In the genomic region with DNA sequence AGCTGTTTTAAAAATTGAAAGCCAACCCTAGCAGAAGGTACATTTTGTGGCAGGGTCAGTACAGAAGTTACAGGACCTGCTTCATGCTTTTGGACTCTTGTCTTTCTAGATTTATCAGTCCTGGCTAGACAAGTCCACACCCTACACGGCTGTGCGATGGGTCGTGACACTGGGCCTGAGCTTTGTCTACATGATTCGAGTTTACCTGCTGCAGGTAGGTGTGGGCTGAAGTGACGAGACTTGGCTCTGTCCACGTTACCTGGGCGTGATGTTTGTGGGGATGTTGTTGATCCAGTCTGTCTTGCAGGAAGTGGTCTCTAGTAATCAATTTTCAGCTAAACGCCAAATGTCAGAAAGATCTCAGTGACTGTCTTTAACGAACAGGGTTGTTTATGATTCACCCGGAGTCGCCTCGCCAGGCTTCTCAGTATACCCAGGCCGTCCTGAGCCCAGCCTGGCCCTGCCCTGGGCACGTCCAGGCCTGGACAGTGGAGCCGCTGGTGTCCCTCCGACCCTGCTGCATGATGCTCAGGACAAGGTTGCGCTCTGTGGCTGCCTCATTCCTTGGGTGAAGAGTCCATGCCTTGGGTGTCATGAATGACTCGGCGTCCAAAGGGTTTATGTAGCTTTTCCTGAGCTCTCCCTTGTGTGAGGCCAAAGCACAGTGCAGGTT, we compare ENCODE assay signal across 1 cellular context.
TF ChIP-seq lines count a peak whose summit lies in the region.

No MANE protein-coding gene starts in this region.

TF ChIP-seq in GM12878, 131 proteins besides CTCF, POLR2A, EP300 and RAD21:
- TF ChIP-seq, protein P1, sequence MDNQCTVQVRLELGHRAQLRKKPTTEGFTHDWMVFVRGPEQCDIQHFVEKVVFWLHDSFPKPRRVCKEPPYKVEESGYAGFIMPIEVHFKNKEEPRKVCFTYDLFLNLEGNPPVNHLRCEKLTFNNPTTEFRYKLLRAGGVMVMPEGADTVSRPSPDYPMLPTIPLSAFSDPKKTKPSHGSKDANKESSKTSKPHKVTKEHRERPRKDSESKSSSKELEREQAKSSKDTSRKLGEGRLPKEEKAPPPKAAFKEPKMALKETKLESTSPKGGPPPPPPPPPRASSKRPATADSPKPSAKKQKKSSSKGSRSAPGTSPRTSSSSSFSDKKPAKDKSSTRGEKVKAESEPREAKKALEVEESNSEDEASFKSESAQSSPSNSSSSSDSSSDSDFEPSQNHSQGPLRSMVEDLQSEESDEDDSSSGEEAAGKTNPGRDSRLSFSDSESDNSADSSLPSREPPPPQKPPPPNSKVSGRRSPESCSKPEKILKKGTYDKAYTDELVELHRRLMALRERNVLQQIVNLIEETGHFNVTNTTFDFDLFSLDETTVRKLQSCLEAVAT (IDR thresholded peaks at IDR 0.05), result no peak
- TF ChIP-seq SIX5 (IDR thresholded peaks at IDR 0.05; ENCODE audit: low read depth, low read length, severe bottlenecking) (no peak), EGR1 (IDR thresholded peaks at IDR 0.05; ENCODE audit: borderline replicate concordance in 1 of 2, low read depth in 2 of 2, low read length in 2 of 2) (no peak), HCFC1 (IDR thresholded peaks at IDR 0.05; ENCODE audit: low read length) (no peak), SP1 (IDR thresholded peaks at IDR 0.05; ENCODE audit: low read depth, low read length) (no peak), CBX3 (IDR thresholded peaks at IDR 0.05; ENCODE audit: borderline replicate concordance, low read depth) (no peak), NRF1 (conservative IDR thresholded peaks at IDR 0.05; ENCODE audit: low read depth, low read length) (no peak), HDAC6 (IDR thresholded peaks at IDR 0.05; ENCODE audit: unreplicated experiment) (no peak), TCF3 (IDR thresholded peaks at IDR 0.05; ENCODE audit: borderline replicate concordance, insufficient read depth, low read depth, low read length) (no peak), RCOR1 (conservative IDR thresholded peaks at IDR 0.05; ENCODE audit: low read depth, low read length) (no peak), TARDBP (IDR thresholded peaks at IDR 0.05; ENCODE audit: borderline replicate concordance) (no peak), STAT1 (conservative IDR thresholded peaks at IDR 0.05) (no peak)
- TF ChIP-seq, protein P2, sequence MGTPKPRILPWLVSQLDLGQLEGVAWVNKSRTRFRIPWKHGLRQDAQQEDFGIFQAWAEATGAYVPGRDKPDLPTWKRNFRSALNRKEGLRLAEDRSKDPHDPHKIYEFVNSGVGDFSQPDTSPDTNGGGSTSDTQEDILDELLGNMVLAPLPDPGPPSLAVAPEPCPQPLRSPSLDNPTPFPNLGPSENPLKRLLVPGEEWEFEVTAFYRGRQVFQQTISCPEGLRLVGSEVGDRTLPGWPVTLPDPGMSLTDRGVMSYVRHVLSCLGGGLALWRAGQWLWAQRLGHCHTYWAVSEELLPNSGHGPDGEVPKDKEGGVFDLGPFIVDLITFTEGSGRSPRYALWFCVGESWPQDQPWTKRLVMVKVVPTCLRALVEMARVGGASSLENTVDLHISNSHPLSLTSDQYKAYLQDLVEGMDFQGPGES (IDR thresholded peaks at IDR 0.05), result no peak
- TF ChIP-seq, protein P3, sequence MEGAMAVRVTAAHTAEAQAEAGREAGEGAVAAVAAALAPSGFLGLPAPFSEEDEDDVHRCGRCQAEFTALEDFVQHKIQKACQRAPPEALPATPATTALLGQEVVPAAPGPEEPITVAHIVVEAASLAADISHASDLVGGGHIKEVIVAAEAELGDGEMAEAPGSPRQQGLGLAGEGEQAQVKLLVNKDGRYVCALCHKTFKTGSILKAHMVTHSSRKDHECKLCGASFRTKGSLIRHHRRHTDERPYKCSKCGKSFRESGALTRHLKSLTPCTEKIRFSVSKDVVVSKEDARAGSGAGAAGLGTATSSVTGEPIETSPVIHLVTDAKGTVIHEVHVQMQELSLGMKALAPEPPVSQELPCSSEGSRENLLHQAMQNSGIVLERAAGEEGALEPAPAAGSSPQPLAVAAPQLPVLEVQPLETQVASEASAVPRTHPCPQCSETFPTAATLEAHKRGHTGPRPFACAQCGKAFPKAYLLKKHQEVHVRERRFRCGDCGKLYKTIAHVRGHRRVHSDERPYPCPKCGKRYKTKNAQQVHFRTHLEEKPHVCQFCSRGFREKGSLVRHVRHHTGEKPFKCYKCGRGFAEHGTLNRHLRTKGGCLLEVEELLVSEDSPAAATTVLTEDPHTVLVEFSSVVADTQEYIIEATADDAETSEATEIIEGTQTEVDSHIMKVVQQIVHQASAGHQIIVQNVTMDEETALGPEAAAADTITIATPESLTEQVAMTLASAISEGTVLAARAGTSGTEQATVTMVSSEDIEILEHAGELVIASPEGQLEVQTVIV (IDR thresholded peaks at IDR 0.05; ENCODE audit: borderline replicate concordance, partially characterized antibody), result no peak
- TF ChIP-seq, protein P4, sequence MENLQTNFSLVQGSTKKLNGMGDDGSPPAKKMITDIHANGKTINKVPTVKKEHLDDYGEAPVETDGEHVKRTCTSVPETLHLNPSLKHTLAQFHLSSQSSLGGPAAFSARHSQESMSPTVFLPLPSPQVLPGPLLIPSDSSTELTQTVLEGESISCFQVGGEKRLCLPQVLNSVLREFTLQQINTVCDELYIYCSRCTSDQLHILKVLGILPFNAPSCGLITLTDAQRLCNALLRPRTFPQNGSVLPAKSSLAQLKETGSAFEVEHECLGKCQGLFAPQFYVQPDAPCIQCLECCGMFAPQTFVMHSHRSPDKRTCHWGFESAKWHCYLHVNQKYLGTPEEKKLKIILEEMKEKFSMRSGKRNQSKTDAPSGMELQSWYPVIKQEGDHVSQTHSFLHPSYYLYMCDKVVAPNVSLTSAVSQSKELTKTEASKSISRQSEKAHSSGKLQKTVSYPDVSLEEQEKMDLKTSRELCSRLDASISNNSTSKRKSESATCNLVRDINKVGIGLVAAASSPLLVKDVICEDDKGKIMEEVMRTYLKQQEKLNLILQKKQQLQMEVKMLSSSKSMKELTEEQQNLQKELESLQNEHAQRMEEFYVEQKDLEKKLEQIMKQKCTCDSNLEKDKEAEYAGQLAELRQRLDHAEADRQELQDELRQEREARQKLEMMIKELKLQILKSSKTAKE (IDR thresholded peaks at IDR 0.05; ENCODE audit: low read depth, poor library complexity, severe bottlenecking), result no peak
- TF ChIP-seq, protein P5, sequence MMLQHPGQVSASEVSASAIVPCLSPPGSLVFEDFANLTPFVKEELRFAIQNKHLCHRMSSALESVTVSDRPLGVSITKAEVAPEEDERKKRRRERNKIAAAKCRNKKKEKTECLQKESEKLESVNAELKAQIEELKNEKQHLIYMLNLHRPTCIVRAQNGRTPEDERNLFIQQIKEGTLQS (IDR thresholded peaks at IDR 0.05; ENCODE audit: borderline replicate concordance, extremely low read depth, low read depth, low read length), result no peak
